13 cellular contexts compared by ENCODE assay signal in the genomic region with DNA sequence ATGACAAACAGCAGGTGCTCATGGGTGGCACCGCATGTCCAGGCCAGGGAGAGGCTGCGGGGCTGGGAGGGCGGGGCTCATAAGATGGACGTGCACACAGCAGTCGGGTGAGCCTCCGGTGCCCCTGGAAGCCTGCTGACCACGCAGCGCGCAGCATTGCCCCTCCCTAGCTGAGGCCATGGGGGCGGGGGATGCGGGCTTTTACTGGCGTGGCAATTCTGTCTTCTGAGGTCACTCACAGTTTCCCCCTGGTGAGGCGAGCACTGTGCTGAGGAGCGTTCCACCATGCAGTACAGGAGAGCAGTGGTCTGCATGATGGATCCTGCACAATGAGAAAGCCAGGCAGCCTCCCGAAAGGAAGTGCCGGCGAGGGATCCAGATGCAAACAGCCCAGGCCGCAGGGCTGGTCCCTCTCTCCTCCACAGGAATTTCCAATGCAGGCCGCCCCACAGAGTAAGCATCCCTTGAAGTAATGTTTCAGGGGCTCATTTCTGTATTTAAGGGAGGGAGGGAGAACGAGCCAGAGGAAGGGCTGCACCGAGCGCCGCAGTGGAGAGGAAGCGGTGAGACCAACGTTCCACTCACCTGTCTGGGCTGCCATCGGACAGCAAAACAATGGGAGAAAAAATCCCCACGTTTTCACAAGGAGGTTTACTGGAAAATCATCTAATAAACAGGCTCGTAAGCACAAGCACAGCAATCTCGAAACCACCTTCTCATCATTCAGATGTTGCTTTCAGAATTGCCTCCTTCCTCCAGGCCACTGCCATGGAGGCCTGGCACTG.
DNase-seq lines count a peak whose midpoint lies in the region; ATAC-seq lines count a peak whose summit lies in the region.
"Had no signal": no experiment of that assay in that cellular context is flagged by ENCODE, and none has a peak within 500 bp of the region (broad histone marks: within the 10 kb centered on the region; RNA-seq: fewer than 3 reads in every experiment).

No MANE protein-coding gene starts in this region.

- no peak overlapping the region for H3K27ac Mint-ChIP-seq in stimulated activated naive B cell treated with anti-CD40 and anti-IgM and Interleukin-4, amounts not matched to agents 10 μg/mL and 1 μg/mL and 100 μg/mL, for 72 hours

- peak; percentile 66 for DNase-seq in activated CD4-positive, alpha-beta T cell treated with anti-CD3 and anti-CD28 coated beads for 48 hours
- peak; percentile 88 for DNase-seq in activated effector memory CD4-positive, alpha-beta T cell treated with anti-CD3 and anti-CD28 coated beads, Interleukin-2, amount 50 U/mL, for 16 hours
- DNase-seq in stimulated activated CD4-positive, alpha-beta T cell treated with anti-CD3 and anti-CD28 coated beads, Interleukin-15, amount 100 ng/mL, for 24 hours, result peak; percentile 68
- no peak for DNase-seq in stimulated activated naive B cell treated with anti-CD40 and anti-IgM and Interleukin-4, amounts not matched to agents 10 μg/mL and 1 μg/mL and 100 μg/mL, for 72 hours
- DNase-seq in NK-92 treated with Interleukin-12 subunit alpha and Interleukin-12 subunit beta, amount 100 ng/mL, for 24 hours (lab: John Stamatoyannopoulos, UW), result no peak
- DNase-seq in COR-L47 (lab: John Stamatoyannopoulos, UW) (no peak), COLO829 (ENCODE audit: low spot score) (no peak)
- DNase-seq: hypothalamus, NCI-H1417 treated with DMSO at 0.1 percent for 48 hours, NCI-H774 had no signal

- no peaks in the 10 kb centered on the region for H3K27me3 ChIP-seq in BLaER1

- H4K20me1 ChIP-seq in BLaER1, result no peaks in the 10 kb centered on the region

- no peak for ATAC-seq in stimulated activated naive B cell treated with anti-CD40 and anti-IgM and Interleukin-4, amounts not matched to agents 10 μg/mL and 1 μg/mL and 100 μg/mL, for 72 hours (replicated peaks)

- H3K9me3 ChIP-seq in BLaER1, result peaks cover 12% of the 10 kb centered on the region

- no peak overlapping the region for H3K4me3 Mint-ChIP-seq in stimulated activated naive B cell treated with anti-CD40 and anti-IgM and Interleukin-4, amounts not matched to agents 10 μg/mL and 1 μg/mL and 100 μg/mL, for 72 hours

- H3K4me3 ChIP-seq in BLaER1, result no peak overlapping the region
- H3K4me3 ChIP-seq: lung, SK-N-MC had no signal

- H3K27ac ChIP-seq in BLaER1, result no peak overlapping the region
- H3K27ac ChIP-seq: SK-N-MC had no signal

- H3K9ac ChIP-seq in BLaER1, result no peak overlapping the region

- peaks cover 55% of the 10 kb centered on the region for H3K4me1 ChIP-seq in BLaER1

- no peaks in the 10 kb centered on the region for H3K27me3 Mint-ChIP-seq in stimulated activated naive B cell treated with anti-CD40 and anti-IgM and Interleukin-4, amounts not matched to agents 10 μg/mL and 1 μg/mL and 100 μg/mL, for 72 hours

- H3K4me1 Mint-ChIP-seq in stimulated activated naive B cell treated with anti-CD40 and anti-IgM and Interleukin-4, amounts not matched to agents 10 μg/mL and 1 μg/mL and 100 μg/mL, for 72 hours, result peaks cover 23 to 29% of the 10 kb centered on the region in 2 donors

- H3K36me3 ChIP-seq in BLaER1, result no peaks in the 10 kb centered on the region

- H3K36me3 Mint-ChIP-seq in stimulated activated naive B cell treated with anti-CD40 and anti-IgM and Interleukin-4, amounts not matched to agents 10 μg/mL and 1 μg/mL and 100 μg/mL, for 72 hours, result peaks cover 0 to 8% of the 10 kb centered on the region in 2 donors

- H3K4me2 ChIP-seq in BLaER1, result peak overlapping the region; percentile 66

- H3K9me3 Mint-ChIP-seq in stimulated activated naive B cell treated with anti-CD40 and anti-IgM and Interleukin-4, amounts not matched to agents 10 μg/mL and 1 μg/mL and 100 μg/mL, for 72 hours, result peaks cover 0 to 1% of the 10 kb centered on the region in 2 donors

Comparison
In these comparisons a context has a peak if more than half of its experiments do, and no peak if none do; other contexts are left out.
1. DNase-seq: peak in activated CD4-positive, alpha-beta T cell treated with anti-CD3 and anti-CD28 coated beads for 48 hours (single experiment), activated effector memory CD4-positive, alpha-beta T cell treated with anti-CD3 and anti-CD28 coated beads, Interleukin-2, amount 50 U/mL, for 16 hours (single experiment) and stimulated activated CD4-positive, alpha-beta T cell treated with anti-CD3 and anti-CD28 coated beads, Interleukin-15, amount 100 ng/mL, for 24 hours (single experiment); none in stimulated activated naive B cell treated with anti-CD40 and anti-IgM and Interleukin-4, amounts not matched to agents 10 μg/mL and 1 μg/mL and 100 μg/mL, for 72 hours (single experiment), NK-92 treated with Interleukin-12 subunit alpha and Interleukin-12 subunit beta, amount 100 ng/mL, for 24 hours (single experiment), COR-L47 (single experiment) and COLO829 (single experiment).